ENCODE assay signal across 1 cellular context in the genomic region with DNA sequence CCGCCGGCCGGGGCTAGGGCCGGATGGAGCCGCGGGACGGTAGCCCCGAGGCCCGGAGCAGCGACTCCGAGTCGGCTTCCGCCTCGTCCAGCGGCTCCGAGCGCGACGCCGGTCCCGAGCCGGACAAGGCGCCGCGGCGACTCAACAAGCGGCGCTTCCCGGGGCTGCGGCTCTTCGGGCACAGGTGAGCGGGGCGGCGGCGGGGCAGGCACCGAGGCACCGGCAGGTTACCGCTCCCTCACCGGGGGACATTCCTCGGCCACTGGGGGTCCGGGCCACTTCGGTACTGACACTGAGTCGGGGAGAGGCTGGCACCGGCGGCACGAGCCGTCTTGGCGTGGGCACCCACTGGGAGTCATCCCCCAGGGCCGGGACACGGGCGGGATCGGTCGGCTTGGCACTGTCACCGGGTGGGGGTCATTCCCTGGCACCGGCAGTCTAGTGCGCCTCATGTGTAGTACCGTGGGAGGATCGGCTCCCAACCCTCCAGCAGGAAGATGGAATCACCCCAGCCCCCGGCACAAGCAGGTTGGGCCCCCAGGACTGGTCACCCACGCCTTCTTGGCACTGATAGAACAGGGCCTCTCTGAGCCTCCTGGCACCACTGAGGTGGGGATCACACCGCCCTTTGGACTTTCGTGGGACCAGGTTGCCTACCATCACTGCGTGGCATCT.
TF ChIP-seq lines count a peak whose summit lies in the region.

No MANE protein-coding gene starts in this region.

TF ChIP-seq in WTC11, 78 proteins besides CTCF, POLR2A, EP300 and RAD21 (continued from another document):
- TF ChIP-seq, protein P1, sequence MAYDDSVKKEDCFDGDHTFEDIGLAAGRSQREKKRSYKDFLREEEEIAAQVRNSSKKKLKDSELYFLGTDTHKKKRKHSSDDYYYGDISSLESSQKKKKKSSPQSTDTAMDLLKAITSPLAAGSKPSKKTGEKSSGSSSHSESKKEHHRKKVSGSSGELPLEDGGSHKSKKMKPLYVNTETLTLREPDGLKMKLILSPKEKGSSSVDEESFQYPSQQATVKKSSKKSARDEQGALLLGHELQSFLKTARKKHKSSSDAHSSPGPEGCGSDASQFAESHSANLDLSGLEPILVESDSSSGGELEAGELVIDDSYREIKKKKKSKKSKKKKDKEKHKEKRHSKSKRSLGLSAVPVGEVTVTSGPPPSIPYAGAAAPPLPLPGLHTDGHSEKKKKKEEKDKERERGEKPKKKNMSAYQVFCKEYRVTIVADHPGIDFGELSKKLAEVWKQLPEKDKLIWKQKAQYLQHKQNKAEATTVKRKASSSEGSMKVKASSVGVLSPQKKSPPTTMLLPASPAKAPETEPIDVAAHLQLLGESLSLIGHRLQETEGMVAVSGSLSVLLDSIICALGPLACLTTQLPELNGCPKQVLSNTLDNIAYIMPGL (CRISPR knock-in tag; IDR thresholded peaks at IDR 0.05) = peak; percentile 50; the same call in 1 of the 2 replicates
- no peak for TF ChIP-seq MXD4 (CRISPR knock-in tag; IDR thresholded peaks at IDR 0.05; ENCODE audit: borderline replicate concordance)
- no peak for TF ChIP-seq ZBTB21 (CRISPR knock-in tag; IDR thresholded peaks at IDR 0.05; ENCODE audit: borderline replicate concordance)
- TF ChIP-seq ZNF121 (CRISPR knock-in tag; IDR thresholded peaks at IDR 0.05) = no peak
- TF ChIP-seq, protein P2, sequence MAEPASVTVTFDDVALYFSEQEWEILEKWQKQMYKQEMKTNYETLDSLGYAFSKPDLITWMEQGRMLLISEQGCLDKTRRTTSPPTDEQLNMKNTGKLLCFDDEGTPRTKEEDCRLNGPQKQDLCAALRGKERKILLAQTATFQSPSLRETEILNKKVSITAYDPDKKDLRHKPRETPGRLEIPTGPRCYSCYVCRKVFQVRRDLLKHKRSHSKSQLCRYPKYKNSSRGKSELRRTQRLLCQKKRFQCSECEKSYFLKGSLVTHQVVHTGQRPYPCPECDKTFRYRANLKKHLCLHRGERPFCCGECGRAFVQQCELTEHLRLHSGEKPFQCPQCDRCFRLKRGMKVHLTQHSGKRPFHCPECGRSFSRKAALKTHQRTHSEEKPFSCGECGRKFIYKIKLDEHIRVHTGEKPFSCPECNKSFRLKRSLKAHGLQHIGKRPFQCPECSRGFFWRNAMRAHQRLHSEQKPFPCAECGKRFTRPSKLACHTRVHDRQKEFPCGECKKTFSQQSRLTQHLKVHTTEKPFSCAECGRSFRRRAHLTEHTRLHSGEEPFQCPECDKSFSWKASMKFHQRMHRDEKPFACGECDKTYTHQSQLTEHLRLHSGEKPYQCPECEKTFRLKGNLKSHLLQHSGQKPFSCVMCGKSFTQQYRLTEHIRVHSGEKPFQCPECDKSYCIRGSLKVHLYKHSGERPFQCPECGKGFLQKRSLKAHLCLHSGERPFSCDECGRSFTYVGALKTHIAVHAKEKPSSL (CRISPR knock-in tag; conservative IDR thresholded peaks at IDR 0.05) = no peak
